24 cellular contexts compared by ENCODE assay signal in genomic region chr16:77758046-77758445, GRCh38. TPM values are rescaled to one million over a fixed set of nuclear protein-coding genes. Genes with fewer than 3 reads are reported as not detected.
DNase-seq lines count a peak whose midpoint lies in the region; ATAC-seq, FAIRE-seq and TF ChIP-seq lines count a peak whose summit lies in the region.
"Had no signal": no experiment of that assay in that cellular context is flagged by ENCODE, and none has a peak within 500 bp of the region (broad histone marks: within the 10 kb centered on the region; RNA-seq: fewer than 3 reads in every experiment).

No MANE protein-coding gene starts in this region.

- H2AFZ ChIP-seq in HepG2 (ENCODE audit: low read length) = no peak overlapping the region
- H2AFZ ChIP-seq in osteoblast (ENCODE audit: low read length) = no peak overlapping the region
- H2AFZ ChIP-seq: GM23248 had no signal

- in situ Hi-C loops in HepG2 (cut with HindIII; ENCODE audit: extremely low pct_ligation_motif_present, low pct_unique_long_range_greater_than_20kb) = no loop called here

- 50% methylated on average over 5 of the region's 5 CpGs for WGBS in HepG2 (ENCODE audit: low lambda C conversion rate)
- 82% methylated on average over 4 of the region's 5 CpGs for WGBS in right lobe of liver (ENCODE audit: insufficient coverage, low coverage, low lambda C conversion rate, missing lambda C conversion rate)

- no peak for FAIRE-seq in HepG2 (lab: Jason Lieb, UNC)
- FAIRE-seq: A204.1, D721Med, GM12878, GM19239, H1 had no signal

- CTCF ChIA-PET in HepG2 (lab: Yijun Ruan, JAX; ENCODE audit: low intra/inter-chr PET ratio, low total read pairs) = no interaction called here

- H3K4me3 ChIP-seq in HepG2 (replicated peaks in 1 of 3; ENCODE audit: insufficient read depth in 1 of 3, low read depth in 2 of 3, low read length in 3 of 3) (no peak overlapping the region), right lobe of liver (no peak overlapping the region), osteoblast (ENCODE audit: insufficient read depth, low read length) (no peak overlapping the region)
- H3K4me3 ChIP-seq: BLaER1 treated with 17β-estradiol and CSF1 and Interleukin-3, amounts not matched to agents 10 nM and 100 nM; GM12878; GM23248 had no signal

- intact Hi-C loops in HepG2 (cut with micrococcal nuclease; ENCODE audit: unreplicated experiment) = no loop called here
- intact Hi-C loops in right lobe of liver (cut with DNase I) = no loop called here

- no peaks in the 10 kb centered on the region for H4K20me1 ChIP-seq in HepG2 (ENCODE audit: insufficient read depth, low read length)
- H4K20me1 ChIP-seq in osteoblast (ENCODE audit: insufficient read depth, low read length) = no peaks in the 10 kb centered on the region
- H4K20me1 ChIP-seq: BLaER1 treated with 17β-estradiol and CSF1 and Interleukin-3, amounts not matched to agents 10 nM and 100 nM had no signal

- TF ChIP-seq EP300 in HepG2 (IDR thresholded peaks at IDR 0.05; ENCODE audit: low read depth in 2 of 2, low read length in 2 of 2) (no peak), HepG2 (CRISPR knock-in tag; IDR thresholded peaks at IDR 0.05; ENCODE audit: borderline replicate concordance) (no peak)

- TF ChIP-seq RAD21 in HepG2 (CRISPR knock-in tag; IDR thresholded peaks at IDR 0.05) = no peak

- H3K9ac ChIP-seq in HepG2 (ENCODE audit: insufficient read depth, low read depth, low read length) = no peak overlapping the region
- H3K9ac ChIP-seq: BLaER1 treated with 17β-estradiol and CSF1 and Interleukin-3, amounts not matched to agents 10 nM and 100 nM; GM23248 had no signal

- POLR2A ChIA-PET in HepG2 (lab: Yijun Ruan, JAX) = no interaction called here

- BruUV-seq in HepG2 (replicated peaks; lab: Mats Ljungman, UMichigan) = no TSS peak

- H3K27me3 ChIP-seq in HepG2 (ENCODE audit: control insufficient read depth in 1 of 2, insufficient read depth in 2 of 2, low read length in 2 of 2) (no peaks in the 10 kb centered on the region), right lobe of liver (no peaks in the 10 kb centered on the region), osteoblast (ENCODE audit: insufficient read depth, low read length) (no peaks in the 10 kb centered on the region)
- H3K27me3 ChIP-seq: BE2C; BLaER1 treated with 17β-estradiol and CSF1 and Interleukin-3, amounts not matched to agents 10 nM and 100 nM had no signal

- TF ChIP-seq CTCF in HepG2 (CRISPR knock-in tag; IDR thresholded peaks at IDR 0.05) = no peak
- TF ChIP-seq CTCF in right lobe of liver (IDR thresholded peaks at IDR 0.05) = no peak
- TF ChIP-seq CTCF in osteoblast (IDR thresholded peaks at IDR 0.05; ENCODE audit: extremely low read depth, low read depth, low read length) = no peak

- no peaks in the 10 kb centered on the region for H3K36me3 ChIP-seq in HepG2 (replicated peaks in 1 of 2; ENCODE audit: control insufficient read depth in 1 of 2, insufficient read depth in 2 of 2, low read length in 2 of 2)
- no peaks in the 10 kb centered on the region for H3K36me3 ChIP-seq in right lobe of liver
- H3K36me3 ChIP-seq in osteoblast (ENCODE audit: insufficient read depth, low read length) = no peaks in the 10 kb centered on the region
- H3K36me3 ChIP-seq: BE2C; BLaER1 treated with 17β-estradiol and CSF1 and Interleukin-3, amounts not matched to agents 10 nM and 100 nM had no signal

- H3K9me3 ChIP-seq in HepG2 (ENCODE audit: low read length) (no peaks in the 10 kb centered on the region), right lobe of liver (no peaks in the 10 kb centered on the region), osteoblast (ENCODE audit: low read depth, low read length) (no peaks in the 10 kb centered on the region)
- H3K9me3 ChIP-seq: BLaER1 treated with 17β-estradiol and CSF1 and Interleukin-3, amounts not matched to agents 10 nM and 100 nM had no signal

- DNase-seq in HepG2 (ENCODE audit: low spot score) (peak; percentile 35), right lobe of liver (no peak), osteoblast (ENCODE audit: insufficient read length, low spot score, missing footprints) (peak; percentile 11), superior temporal gyrus (ENCODE audit: extremely low spot score) (peak; percentile 33), midbrain (lab: John Stamatoyannopoulos, UW) (no peak)
- DNase-seq: BE2C; CD4-positive, alpha-beta T cell; CD8-positive, alpha-beta memory T cell; DMS 273 treated with DMSO at 0.1 percent for 48 hours; DMS79; EL; GDM1; GM23248; H7; HCEC 1CT had no signal

- TF ChIP-seq POLR2A in HepG2 (IDR thresholded peaks at IDR 0.05; ENCODE audit: insufficient read depth in 1 of 2, low read depth in 2 of 2, low read length in 2 of 2) (no peak), right lobe of liver (IDR thresholded peaks at IDR 0.05) (no peak)

- H3K79me2 ChIP-seq in HepG2 (ENCODE audit: insufficient read depth, low read length) = no peaks in the 10 kb centered on the region
- no peaks in the 10 kb centered on the region for H3K79me2 ChIP-seq in osteoblast (ENCODE audit: insufficient read depth, low read length)

- H3K4me1 ChIP-seq in HepG2 (ENCODE audit: insufficient read depth, low read length) (peaks cover 61% of the 10 kb centered on the region), right lobe of liver (no peaks in the 10 kb centered on the region), osteoblast (ENCODE audit: insufficient read depth, low read length) (no peaks in the 10 kb centered on the region)
- H3K4me1 ChIP-seq: BE2C; BLaER1 treated with 17β-estradiol and CSF1 and Interleukin-3, amounts not matched to agents 10 nM and 100 nM had no signal

- ATAC-seq in HepG2 (peak; percentile 71), right lobe of liver (no peak), HG03280 (IDR thresholded peaks at IDR 0.05; ENCODE audit: unreplicated experiment) (no peak)
- ATAC-seq: GM12878 had no signal

- H3K27ac ChIP-seq in HepG2 (ENCODE audit: extremely low read length, insufficient read depth, low read length) (no peak overlapping the region), right lobe of liver (no peak overlapping the region), osteoblast (ENCODE audit: low read depth, low read length) (no peak overlapping the region)
- H3K27ac ChIP-seq: 22Rv1; BLaER1 treated with 17β-estradiol and CSF1 and Interleukin-3, amounts not matched to agents 10 nM and 100 nM; GM23248 had no signal

- H3K4me2 ChIP-seq in HepG2 (ENCODE audit: low read depth, low read length) (no peak overlapping the region), osteoblast (ENCODE audit: insufficient read depth, low read length) (no peak overlapping the region)
- H3K4me2 ChIP-seq: BLaER1 treated with 17β-estradiol and CSF1 and Interleukin-3, amounts not matched to agents 10 nM and 100 nM had no signal

TF ChIP-seq in HepG2, 621 proteins besides CTCF, POLR2A, EP300 and RAD21 (continues in another document):
- no peak for TF ChIP-seq CEBPG (CRISPR knock-in tag; IDR thresholded peaks at IDR 0.05)

RNA-seq across cellular contexts. Expression of gene VAT1L, which starts 30.3 kb away (rescaled TPM):
- total RNA-seq in HepG2 (2016; rRNA removed; fragmentation: Illumina TruSeq; extraction: Trizol) (not detected in 2 replicates), right lobe of liver (under 1 TPM in 5 of 6 experiments, not detected in 1; 0.19 to 0.64 (median 0.51) TPM), osteoblast (under 0.01 TPM in 1 of 2 replicates, not detected in the other)
- not detected in 2 replicates for total RNA-seq in HepG2 (2016; cell fraction: cytosol; rRNA removed; fragmentation: Illumina TruSeq; extraction: Trizol; ENCODE audit: low read depth)
- not detected in 2 replicates for total RNA-seq in HepG2 (2016; cell fraction: insoluble cytoplasmic fraction; rRNA removed; fragmentation: Illumina TruSeq; extraction: Trizol)
- not detected in 2 replicates for total RNA-seq in HepG2 (2016; cell fraction: membrane; rRNA removed; fragmentation: Illumina TruSeq; extraction: Trizol)
- total RNA-seq in HepG2 (2016; cell fraction: nucleus; rRNA removed; fragmentation: Illumina TruSeq; extraction: Trizol) = not detected in 2 replicates
- not detected in 2 replicates for polyA plus RNA-seq in HepG2 (2011; rRNA removed)
- polyA plus RNA-seq in HepG2 (2011; cell fraction: cytosol; rRNA removed) = 0.01 TPM in 1 of 2 replicates, not detected in the other
- not detected in 2 replicates for polyA plus RNA-seq in HepG2 (2011; cell fraction: nucleus; rRNA removed)
- polyA plus RNA-seq in HepG2 (2012) = not detected in 2 replicates
- polyA plus RNA-seq in HepG2 (2016; cell fraction: cytosol; fragmentation: Illumina TruSeq; extraction: Trizol; ENCODE audit: low read depth) = not detected in 2 replicates
- not detected in 2 replicates for polyA plus RNA-seq in HepG2 (2016; cell fraction: insoluble cytoplasmic fraction; fragmentation: Illumina TruSeq; extraction: Trizol; ENCODE audit: low read depth)
- polyA plus RNA-seq in HepG2 (2016; cell fraction: membrane; fragmentation: Illumina TruSeq; extraction: Trizol; ENCODE audit: low read depth) = not detected in 2 replicates
- polyA plus RNA-seq in HepG2 (2016; cell fraction: nucleus; fragmentation: Illumina TruSeq; extraction: Trizol; ENCODE audit: insufficient read depth, low read depth) = not detected in 2 replicates
- polyA minus RNA-seq in HepG2 (2011; rRNA and poly(A)+ RNA removed; ENCODE audit: low replicate concordance) = not detected in 2 replicates
- not detected in 2 replicates for polyA minus RNA-seq in HepG2 (2011; cell fraction: cytosol; rRNA and poly(A)+ RNA removed)
- polyA minus RNA-seq in HepG2 (2011; cell fraction: nucleus; rRNA and poly(A)+ RNA removed) = not detected in 2 replicates
- total RNA-seq: CD4-positive, alpha-beta T cell; CD8-positive, alpha-beta memory T cell had no signal
- polyA plus RNA-seq: CD14-positive monocyte; CD8-positive, alpha-beta memory T cell had no signal

RNA-seq across cellular contexts. Expression of gene NUDT7, which starts 35.7 kb away (rescaled TPM):
- 14.3 and 17.8 TPM in 2 replicates for total RNA-seq in HepG2 (2016; rRNA removed; fragmentation: Illumina TruSeq; extraction: Trizol)
- total RNA-seq in HepG2 (2016; cell fraction: cytosol; rRNA removed; fragmentation: Illumina TruSeq; extraction: Trizol; ENCODE audit: low read depth) = 3.7 and 3.8 TPM in 2 replicates
- total RNA-seq in HepG2 (2016; cell fraction: insoluble cytoplasmic fraction; rRNA removed; fragmentation: Illumina TruSeq; extraction: Trizol) = 15.0 and 20.1 TPM in 2 replicates
- total RNA-seq in HepG2 (2016; cell fraction: membrane; rRNA removed; fragmentation: Illumina TruSeq; extraction: Trizol) = 8.1 and 8.5 TPM in 2 replicates
- total RNA-seq in HepG2 (2016; cell fraction: nucleus; rRNA removed; fragmentation: Illumina TruSeq; extraction: Trizol) = 6.4 and 7.9 TPM in 2 replicates
- 18.0 and 23.9 TPM in 2 replicates for polyA plus RNA-seq in HepG2 (2011; rRNA removed)
- 17.5 and 22.7 TPM in 2 replicates for polyA plus RNA-seq in HepG2 (2011; cell fraction: cytosol; rRNA removed)
- polyA plus RNA-seq in HepG2 (2011; cell fraction: nucleus; rRNA removed) = 5.7 and 8.9 TPM in 2 replicates
- 16.3 and 22.7 TPM in 2 replicates for polyA plus RNA-seq in HepG2 (2012)
- 4.7 and 5.5 TPM in 2 replicates for polyA plus RNA-seq in HepG2 (2016; cell fraction: cytosol; fragmentation: Illumina TruSeq; extraction: Trizol; ENCODE audit: low read depth)
- 26.0 and 26.5 TPM in 2 replicates for polyA plus RNA-seq in HepG2 (2016; cell fraction: insoluble cytoplasmic fraction; fragmentation: Illumina TruSeq; extraction: Trizol; ENCODE audit: low read depth)
- 10.6 and 12.1 TPM in 2 replicates for polyA plus RNA-seq in HepG2 (2016; cell fraction: membrane; fragmentation: Illumina TruSeq; extraction: Trizol; ENCODE audit: low read depth)
- 15.7 and 19.3 TPM in 2 replicates for polyA plus RNA-seq in HepG2 (2016; cell fraction: nucleus; fragmentation: Illumina TruSeq; extraction: Trizol; ENCODE audit: insufficient read depth, low read depth)
- 12.6 and 34.2 TPM in 2 replicates for polyA minus RNA-seq in HepG2 (2011; rRNA and poly(A)+ RNA removed; ENCODE audit: low replicate concordance)
- 8.9 and 11.2 TPM in 2 replicates for polyA minus RNA-seq in HepG2 (2011; cell fraction: cytosol; rRNA and poly(A)+ RNA removed)
- 6.8 and 11.7 TPM in 2 replicates for polyA minus RNA-seq in HepG2 (2011; cell fraction: nucleus; rRNA and poly(A)+ RNA removed)
- 10 to 100 TPM; 24.6 to 35.0 (median 29.5) TPM for total RNA-seq in right lobe of liver
- 2.9 and 5.1 TPM in 2 replicates for total RNA-seq in osteoblast

Comparison
In these comparisons a context has a peak if more than half of its experiments do, and no peak if none do; other contexts are left out.
1. DNase-seq: peak in HepG2 (single experiment), osteoblast (single experiment) and superior temporal gyrus (single experiment); none in right lobe of liver (0 of 3) and midbrain (single experiment).